ENCODE assay signal across 1 cellular context in genomic region chr13:75549262-75550158, GRCh38.
TF ChIP-seq lines count a peak whose summit lies in the region.

UCHL3 (plus strand) TSS chr13:75549791; CDS start chr13:75549821, 30 bp downstream.

TF ChIP-seq in HepG2, 621 proteins besides CTCF, POLR2A, EP300 and RAD21 (continued from another document):
- TF ChIP-seq ZNF569 (CRISPR knock-in tag; IDR thresholded peaks at IDR 0.05; ENCODE audit: borderline replicate concordance), result no peak; the same call in 1 of the 2 replicates
- TF ChIP-seq SAFB2 (CRISPR knock-in tag; IDR thresholded peaks at IDR 0.05; ENCODE audit: borderline replicate concordance, low read depth), result peak; percentile 90
- no peak for TF ChIP-seq ZNF570 (CRISPR knock-in tag; IDR thresholded peaks at IDR 0.05; ENCODE audit: borderline replicate concordance)
- TF ChIP-seq ZNF280B (CRISPR knock-in tag; IDR thresholded peaks at IDR 0.05; ENCODE audit: borderline replicate concordance), result peak; percentile 81
- TF ChIP-seq FOXK2 (IDR thresholded peaks at IDR 0.05), result peak; percentile 98
- TF ChIP-seq ZNF629 (CRISPR knock-in tag; conservative IDR thresholded peaks at IDR 0.05), result peak; percentile 42
- 0 out of 2 replicates have a peak, but pooled peaks have one; percentile 84 for TF ChIP-seq ATF7 (IDR thresholded peaks at IDR 0.05)
- TF ChIP-seq ATF7 (CRISPR knock-in tag; IDR thresholded peaks at IDR 0.05), result no peak
- TF ChIP-seq ZNF317 (CRISPR knock-in tag; IDR thresholded peaks at IDR 0.05), result 0 out of 2 replicates have a peak, but pooled peaks have one; percentile 55
- TF ChIP-seq ETV5 (CRISPR knock-in tag; IDR thresholded peaks at IDR 0.05; ENCODE audit: borderline replicate concordance), result peak; percentile 32; the same call in 1 of the 2 replicates
- peak; percentile 86 for TF ChIP-seq TGIF2 (CRISPR knock-in tag; IDR thresholded peaks at IDR 0.05)
- no peak for TF ChIP-seq ZSCAN30 (CRISPR knock-in tag; IDR thresholded peaks at IDR 0.05)
- TF ChIP-seq ZNF33B (CRISPR knock-in tag; IDR thresholded peaks at IDR 0.05), result 0 out of 2 replicates have a peak, but pooled peaks have one; percentile 11
- TF ChIP-seq GPBP1L1 (CRISPR knock-in tag; IDR thresholded peaks at IDR 0.05), result no peak
- peak; percentile 67; the same call in 1 of the 2 replicates for TF ChIP-seq HMGXB3 (CRISPR knock-in tag; IDR thresholded peaks at IDR 0.05; ENCODE audit: borderline replicate concordance)
- no peak for TF ChIP-seq MTF2 (CRISPR knock-in tag; IDR thresholded peaks at IDR 0.05; ENCODE audit: borderline replicate concordance)
- no peak for TF ChIP-seq ZNF770 (CRISPR knock-in tag; IDR thresholded peaks at IDR 0.05)
- TF ChIP-seq GABPA (IDR thresholded peaks at IDR 0.05; ENCODE audit: low read depth, low read length), result no peak
- TF ChIP-seq GABPA (CRISPR knock-in tag; IDR thresholded peaks at IDR 0.05; ENCODE audit: low read depth), result no peak; the same call in 1 of the 2 replicates
- peak; percentile 59; the same call in 1 of the 2 replicates for TF ChIP-seq ZNF747 (CRISPR knock-in tag; IDR thresholded peaks at IDR 0.05; ENCODE audit: borderline replicate concordance)
- TF ChIP-seq POGZ (CRISPR knock-in tag; IDR thresholded peaks at IDR 0.05), result peak; percentile 93
- no peak; the same call in 1 of the 2 replicates for TF ChIP-seq RFX5 (IDR thresholded peaks at IDR 0.05; ENCODE audit: low read depth, low read length)
- no peak for TF ChIP-seq TOPORS (CRISPR knock-in tag; IDR thresholded peaks at IDR 0.05)
- TF ChIP-seq ZNF407 (CRISPR knock-in tag; IDR thresholded peaks at IDR 0.05; ENCODE audit: not compliant biosample characterization), result no peak
- no peak for TF ChIP-seq PAX8 (CRISPR knock-in tag; IDR thresholded peaks at IDR 0.05; ENCODE audit: borderline replicate concordance)
